ENCODE assay signal across 23 cellular contexts in genomic region chr10:91012502-91012901, GRCh38.
"Had no signal": no experiment of that assay in that cellular context is flagged by ENCODE, and none has a peak within 500 bp of the region (broad histone marks: within the 10 kb centered on the region; RNA-seq: fewer than 3 reads in every experiment).

No MANE protein-coding gene starts in this region.

- DNase-seq: dorsolateral prefrontal cortex; effector CD4-positive, alpha-beta T cell; foreskin fibroblast; gastrocnemius medialis; head of caudate nucleus; natural killer cell; occipital lobe; pancreas; stimulated activated CD4-positive, alpha-beta T cell treated with anti-CD3 and anti-CD28 coated beads, Interleukin-12 subunit alpha, Interleukin-12 subunit beta, amount 100 ng/mL, for 4 hours; stimulated activated CD4-positive, alpha-beta T cell treated with anti-CD3 and anti-CD28 coated beads, Interleukin-1b, Interleukin-23, amount 100 ng/mL, for 48 hours; stimulated activated CD4-positive, alpha-beta T cell treated with anti-CD3 and anti-CD28 coated beads, Interleukin-4, amount 100 ng/mL, for 1 hour; stimulated activated CD8-positive, alpha-beta memory T cell treated with anti-CD3 and anti-CD28 coated beads, Interleukin-4, amount 100 ng/mL, for 48 hours; stimulated activated naive CD4-positive, alpha-beta T cell treated with Interleukin-2 at 50 U/mL for 16 hours; stomach; thyroid gland; trophoblast cell had no signal

- FAIRE-seq: keratinocyte, pancreas had no signal

- H3K36me3 ChIP-seq: gastrocnemius medialis, pancreas, right atrium auricular region, stomach, thyroid gland, vagina had no signal

- H3K27me3 ChIP-seq: dorsolateral prefrontal cortex, gastrocnemius medialis, pancreas, right atrium auricular region, stomach, thyroid gland, vagina had no signal

- H3K9me3 Mint-ChIP-seq: memory B cell, natural killer cell had no signal

- H3K27me3 Mint-ChIP-seq: memory B cell had no signal

- H3K27ac ChIP-seq: dorsolateral prefrontal cortex, gastrocnemius medialis, pancreas, right atrium auricular region, stomach, thyroid gland, vagina had no signal

- H3K9me3 ChIP-seq: gastrocnemius medialis, pancreas, right atrium auricular region, stomach, thyroid gland, vagina had no signal

- H3K36me3 Mint-ChIP-seq: memory B cell, natural killer cell had no signal

- H3K27ac Mint-ChIP-seq: memory B cell, natural killer cell had no signal

- H3K4me3 Mint-ChIP-seq: memory B cell, natural killer cell had no signal

- H3K4me1 Mint-ChIP-seq: natural killer cell had no signal

- H3K4me3 ChIP-seq: dorsolateral prefrontal cortex, gastrocnemius medialis, lung, pancreas, right atrium auricular region, smooth muscle cell, stomach, thyroid gland, vagina had no signal

- H3K4me2 ChIP-seq: smooth muscle cell had no signal

- H3K4me1 ChIP-seq: gastrocnemius medialis, pancreas, right atrium auricular region, stomach, thyroid gland, vagina had no signal

- ATAC-seq: gastrocnemius medialis, natural killer cell, pancreas, sciatic nerve had no signal
